In genomic region chr1:57206038-57206437, GRCh38 we compare ENCODE assay signal across 1 cellular context.
TF ChIP-seq lines count a peak whose summit lies in the region.

No MANE protein-coding gene starts in this region.

TF ChIP-seq in H1, 55 proteins besides CTCF, POLR2A, EP300 and RAD21:
- 0 out of 2 replicates have a peak, but pooled peaks have one; percentile 58 for TF ChIP-seq TCF12 (IDR thresholded peaks at IDR 0.05; ENCODE audit: low read depth, low read length)
- no peak for TF ChIP-seq KDM1A (IDR thresholded peaks at IDR 0.05; ENCODE audit: borderline replicate concordance, low read length)
- no peak for TF ChIP-seq CHD7 (IDR thresholded peaks at IDR 0.05; ENCODE audit: insufficient replicate concordance, low read length)
- TF ChIP-seq POU5F1 (IDR thresholded peaks at IDR 0.05; ENCODE audit: low read depth, low read length), result 0 out of 2 replicates have a peak, but pooled peaks have one; percentile 16
- no peak for TF ChIP-seq NANOG (IDR thresholded peaks at IDR 0.05; ENCODE audit: insufficient read depth, low read depth, low read length, poor library complexity, severe bottlenecking)
- TF ChIP-seq POLR2AphosphoS5 (IDR thresholded peaks at IDR 0.05; ENCODE audit: low read depth, low read length), result 0 out of 2 replicates have a peak, but pooled peaks have one; percentile 33
- no peak for TF ChIP-seq GABPA (IDR thresholded peaks at IDR 0.05; ENCODE audit: borderline replicate concordance, insufficient read depth, low read length)
- TF ChIP-seq SIX5 (IDR thresholded peaks at IDR 0.05; ENCODE audit: low read depth, low read length), result no peak
- no peak for TF ChIP-seq SIN3A (conservative IDR thresholded peaks at IDR 0.05 in 1 of 2, IDR thresholded peaks at IDR 0.05 in 1 of 2; ENCODE audit: low read depth in 1 of 2, low read length in 2 of 2)
- no peak for TF ChIP-seq SP2 (IDR thresholded peaks at IDR 0.05; ENCODE audit: low read length)
- TF ChIP-seq TEAD4 (IDR thresholded peaks at IDR 0.05; ENCODE audit: low read depth, low read length), result peak; percentile 56; the same call in 1 of the 2 replicates
- no peak for TF ChIP-seq CREB1 (IDR thresholded peaks at IDR 0.05)
- no peak for TF ChIP-seq HDAC6 (IDR thresholded peaks at IDR 0.05; ENCODE audit: low read depth, low read length)
- no peak for TF ChIP-seq SRF (IDR thresholded peaks at IDR 0.05; ENCODE audit: low read depth, low read length)
- 0 out of 4 replicates have a peak, but pooled peaks of 1 of the 2 experiments have one; percentile 29 for TF ChIP-seq HDAC2 (IDR thresholded peaks at IDR 0.05; ENCODE audit: borderline replicate concordance in 1 of 2, low read depth in 2 of 2, low read length in 2 of 2)
- TF ChIP-seq FOSL1 (IDR thresholded peaks at IDR 0.05; ENCODE audit: insufficient read depth, low read depth, low read length), result no peak
- TF ChIP-seq TBP (IDR thresholded peaks at IDR 0.05; ENCODE audit: low read depth, low read length), result no peak
- TF ChIP-seq RFX5 (IDR thresholded peaks at IDR 0.05; ENCODE audit: borderline replicate concordance, low read depth, low read length), result no peak
- peak; percentile 53; the same call in 1 of the 2 replicates for TF ChIP-seq SP1 (IDR thresholded peaks at IDR 0.05; ENCODE audit: low read depth, low read length)
- no peak for TF ChIP-seq SUZ12 (IDR thresholded peaks at IDR 0.05; ENCODE audit: low read length)
